2 cellular contexts compared by ENCODE assay signal in genomic region chr3:25830373-25831305, GRCh38.
TF ChIP-seq lines count a peak whose summit lies in the region.

No MANE protein-coding gene starts in this region.

TF ChIP-seq in GM12878, 131 proteins besides CTCF, POLR2A, EP300 and RAD21:
- TF ChIP-seq, protein P1, sequence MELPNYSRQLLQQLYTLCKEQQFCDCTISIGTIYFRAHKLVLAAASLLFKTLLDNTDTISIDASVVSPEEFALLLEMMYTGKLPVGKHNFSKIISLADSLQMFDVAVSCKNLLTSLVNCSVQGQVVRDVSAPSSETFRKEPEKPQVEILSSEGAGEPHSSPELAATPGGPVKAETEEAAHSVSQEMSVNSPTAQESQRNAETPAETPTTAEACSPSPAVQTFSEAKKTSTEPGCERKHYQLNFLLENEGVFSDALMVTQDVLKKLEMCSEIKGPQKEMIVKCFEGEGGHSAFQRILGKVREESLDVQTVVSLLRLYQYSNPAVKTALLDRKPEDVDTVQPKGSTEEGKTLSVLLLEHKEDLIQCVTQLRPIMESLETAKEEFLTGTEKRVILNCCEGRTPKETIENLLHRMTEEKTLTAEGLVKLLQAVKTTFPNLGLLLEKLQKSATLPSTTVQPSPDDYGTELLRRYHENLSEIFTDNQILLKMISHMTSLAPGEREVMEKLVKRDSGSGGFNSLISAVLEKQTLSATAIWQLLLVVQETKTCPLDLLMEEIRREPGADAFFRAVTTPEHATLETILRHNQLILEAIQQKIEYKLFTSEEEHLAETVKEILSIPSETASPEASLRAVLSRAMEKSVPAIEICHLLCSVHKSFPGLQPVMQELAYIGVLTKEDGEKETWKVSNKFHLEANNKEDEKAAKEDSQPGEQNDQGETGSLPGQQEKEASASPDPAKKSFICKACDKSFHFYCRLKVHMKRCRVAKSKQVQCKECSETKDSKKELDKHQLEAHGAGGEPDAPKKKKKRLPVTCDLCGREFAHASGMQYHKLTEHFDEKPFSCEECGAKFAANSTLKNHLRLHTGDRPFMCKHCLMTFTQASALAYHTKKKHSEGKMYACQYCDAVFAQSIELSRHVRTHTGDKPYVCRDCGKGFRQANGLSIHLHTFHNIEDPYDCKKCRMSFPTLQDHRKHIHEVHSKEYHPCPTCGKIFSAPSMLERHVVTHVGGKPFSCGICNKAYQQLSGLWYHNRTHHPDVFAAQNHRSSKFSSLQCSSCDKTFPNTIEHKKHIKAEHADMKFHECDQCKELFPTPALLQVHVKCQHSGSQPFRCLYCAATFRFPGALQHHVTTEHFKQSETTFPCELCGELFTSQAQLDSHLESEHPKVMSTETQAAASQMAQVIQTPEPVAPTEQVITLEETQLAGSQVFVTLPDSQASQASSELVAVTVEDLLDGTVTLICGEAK (IDR thresholded peaks at IDR 0.05; ENCODE audit: borderline replicate concordance) = no peak
- TF ChIP-seq MYB (IDR thresholded peaks at IDR 0.05; ENCODE audit: borderline replicate concordance, low read depth, low read length) (no peak), PAX8 (IDR thresholded peaks at IDR 0.05) (no peak), ATF2 (IDR thresholded peaks at IDR 0.05; ENCODE audit: low read length) (no peak), TBL1XR1 (IDR thresholded peaks at IDR 0.05; ENCODE audit: low read depth, low read length) (no peak), ASH2L (IDR thresholded peaks at IDR 0.05; ENCODE audit: borderline replicate concordance, low read depth) (no peak), TCF12 (IDR thresholded peaks at IDR 0.05; ENCODE audit: low read depth, low read length) (no peak)

TF ChIP-seq in neural cell, 6 proteins besides CTCF, POLR2A, EP300 and RAD21:
- TF ChIP-seq TAF1 (IDR thresholded peaks at IDR 0.05; ENCODE audit: low read depth) = no peak
- TF ChIP-seq POLR2AphosphoS5 (IDR thresholded peaks at IDR 0.05) = peak; percentile 56
- no peak for TF ChIP-seq EZH2 (IDR thresholded peaks at IDR 0.05; ENCODE audit: borderline replicate concordance, insufficient read depth, low read length, poor library complexity, severe bottlenecking)
- TF ChIP-seq REST (IDR thresholded peaks at IDR 0.05; ENCODE audit: borderline replicate concordance) = no peak
- no peak for TF ChIP-seq SMC3 (conservative IDR thresholded peaks at IDR 0.05; ENCODE audit: poor library complexity)
- TF ChIP-seq MXI1 (conservative IDR thresholded peaks at IDR 0.05; ENCODE audit: poor library complexity, severe bottlenecking) = no peak
